ENCODE assay signal across 8 cellular contexts in the genomic region with DNA sequence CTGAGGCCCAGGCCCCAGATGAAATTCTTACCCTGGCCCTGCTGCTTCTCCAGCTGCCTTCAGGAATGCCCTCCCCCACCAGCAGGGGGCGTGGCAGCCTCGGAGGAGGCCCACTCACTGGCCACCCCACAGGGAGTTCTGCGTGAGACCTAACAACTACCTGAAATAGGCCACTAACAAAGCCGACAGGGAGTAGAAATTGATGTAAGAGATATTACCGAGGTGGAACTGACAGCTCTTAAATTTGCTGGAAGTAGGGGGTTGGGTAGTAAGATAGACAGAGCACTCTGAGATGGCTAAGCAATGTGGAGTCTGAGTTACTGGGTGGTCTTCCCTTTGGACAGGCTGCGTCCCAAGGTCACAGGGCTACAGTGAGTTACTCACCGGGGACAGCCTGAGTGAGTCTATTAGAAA.
DNase-seq lines count a peak whose midpoint lies in the region; ATAC-seq and TF ChIP-seq lines count a peak whose summit lies in the region.

No MANE protein-coding gene starts in this region.

- POLR2A ChIA-PET in A673 (lab: Charles Lee; ENCODE audit: low non-redundant PET): no interaction called here
- POLR2A ChIA-PET in HEK293T (lab: Yijun Ruan, JAX): no interaction called here
- POLR2A ChIA-PET in activated CD4-positive, alpha-beta memory T cell treated with anti-CD3 and anti-CD28 coated beads for 36 hours (lab: Charles Lee): no interaction called here

- no peak overlapping the region for H3K4me3 ChIP-seq in A673 (ENCODE audit: low read depth, low read length, poor library complexity, severe bottlenecking)
- H3K4me3 ChIP-seq in MM.1S (ENCODE audit: low read length): no peak overlapping the region
- H3K4me3 ChIP-seq in vagina: no peak overlapping the region

- H3K27ac Mint-ChIP-seq in activated CD4-positive, alpha-beta memory T cell treated with anti-CD3 and anti-CD28 coated beads for 36 hours: no peak overlapping the region
- H3K27ac Mint-ChIP-seq in stimulated activated naive B cell treated with anti-CD40 and anti-IgM and Interleukin-4, amounts not matched to agents 10 μg/mL and 1 μg/mL and 100 μg/mL, for 72 hours: no peak overlapping the region

- H3K27ac ChIP-seq in A673 (ENCODE audit: low read depth, low read length, poor library complexity, severe bottlenecking) (no peak overlapping the region), MM.1S (ENCODE audit: low read length) (no peak overlapping the region), vagina (no peak overlapping the region)

- no peaks in the 10 kb centered on the region for H3K9me3 Mint-ChIP-seq in activated CD4-positive, alpha-beta memory T cell treated with anti-CD3 and anti-CD28 coated beads for 36 hours
- no peaks in the 10 kb centered on the region for H3K9me3 Mint-ChIP-seq in stimulated activated naive B cell treated with anti-CD40 and anti-IgM and Interleukin-4, amounts not matched to agents 10 μg/mL and 1 μg/mL and 100 μg/mL, for 72 hours

- H3K9ac ChIP-seq in MM.1S (ENCODE audit: low read length): no peak overlapping the region

- no peak for TF ChIP-seq POLR2A in vagina (IDR thresholded peaks at IDR 0.05)

- TF ChIP-seq CTCF in A673 (conservative IDR thresholded peaks at IDR 0.05; ENCODE audit: low read depth, low read length) (peak; percentile 89), GM12874 (IDR thresholded peaks at IDR 0.05; ENCODE audit: insufficient read depth, low read depth, low read length) (peak; percentile 87), MM.1S (IDR thresholded peaks at IDR 0.05; ENCODE audit: low read length) (peak; percentile 99), vagina (IDR thresholded peaks at IDR 0.05) (no peak)

- ATAC-seq in stimulated activated naive B cell treated with anti-CD40 and anti-IgM and Interleukin-4, amounts not matched to agents 10 μg/mL and 1 μg/mL and 100 μg/mL, for 72 hours (replicated peaks): peak; percentile 60 to 76

- intact Hi-C loops in A673 (cut with micrococcal nuclease; ENCODE audit: unreplicated experiment) (loop anchor here (2.0 to 5.0 kb wide), 3 partner anchors 447 to 667 kb away; no protein-coding TSS in a partner anchor), vagina (cut with DNase I) (no loop called here)
- intact Hi-C loops in activated CD4-positive, alpha-beta memory T cell treated with anti-CD3 and anti-CD28 coated beads for 36 hours (cut with micrococcal nuclease): loop anchor here (1.0 to 10.0 kb wide), 3 partner anchors 448 to 669 kb away; no protein-coding TSS in a partner anchor

- H3K79me2 ChIP-seq in MM.1S (ENCODE audit: low read length): no peaks in the 10 kb centered on the region

- H3K9me2 ChIP-seq in MM.1S (replicated peaks; ENCODE audit: insufficient read depth, low read length): no peaks in the 10 kb centered on the region

- DNase-seq in A673 (ENCODE audit: low spot score) (peak; percentile 59), HEK293T (ENCODE audit: extremely low spot score) (peak; percentile 78), MM.1S (peak; percentile 70), hepatic stellate cell (ENCODE audit: low spot score) (peak; percentile 2), vagina (ENCODE audit: extremely low spot score in 2 of 2) (no peak)
- DNase-seq in activated CD4-positive, alpha-beta memory T cell treated with anti-CD3 and anti-CD28 coated beads for 36 hours: peak; percentile 58
- DNase-seq in stimulated activated naive B cell treated with anti-CD40 and anti-IgM and Interleukin-4, amounts not matched to agents 10 μg/mL and 1 μg/mL and 100 μg/mL, for 72 hours: peak; percentile 8

- H3K36me3 Mint-ChIP-seq in activated CD4-positive, alpha-beta memory T cell treated with anti-CD3 and anti-CD28 coated beads for 36 hours: no peaks in the 10 kb centered on the region
- no peaks in the 10 kb centered on the region for H3K36me3 Mint-ChIP-seq in stimulated activated naive B cell treated with anti-CD40 and anti-IgM and Interleukin-4, amounts not matched to agents 10 μg/mL and 1 μg/mL and 100 μg/mL, for 72 hours

- no peaks in the 10 kb centered on the region for H3K27me3 Mint-ChIP-seq in activated CD4-positive, alpha-beta memory T cell treated with anti-CD3 and anti-CD28 coated beads for 36 hours
- H3K27me3 Mint-ChIP-seq in stimulated activated naive B cell treated with anti-CD40 and anti-IgM and Interleukin-4, amounts not matched to agents 10 μg/mL and 1 μg/mL and 100 μg/mL, for 72 hours: no peaks in the 10 kb centered on the region

- CTCF ChIA-PET in A673 (lab: Charles Lee): interaction anchor here (0.6 to 0.8 kb wide), 2 partner anchors 8 to 270 kb away, joined by 3 read pairs; no protein-coding TSS in a partner anchor
- CTCF ChIA-PET in HEK293T (lab: Yijun Ruan, JAX): interaction anchor here (0.9 kb wide), 1 partner anchor 569 kb away, joined by 4 read pairs; no protein-coding TSS in a partner anchor
- CTCF ChIA-PET in activated CD4-positive, alpha-beta memory T cell treated with anti-CD3 and anti-CD28 coated beads for 36 hours (lab: Charles Lee): interaction anchor here (0.7 to 1.9 kb wide), 4 partner anchors 12 to 666 kb away, joined by 3 to 7 read pairs (median 4); no protein-coding TSS in a partner anchor

- no peaks in the 10 kb centered on the region for H3K9me3 ChIP-seq in A673 (ENCODE audit: low read depth, low read length, poor library complexity, severe bottlenecking)
- no peaks in the 10 kb centered on the region for H3K9me3 ChIP-seq in MM.1S (replicated peaks; ENCODE audit: insufficient read depth, low read length)
- no peaks in the 10 kb centered on the region for H3K9me3 ChIP-seq in vagina

- no peak overlapping the region for H3K4me2 ChIP-seq in MM.1S (ENCODE audit: low read depth, low read length)

- BruUV-seq in A673 (replicated peaks; lab: Mats Ljungman, UMichigan): no TSS peak

- H3K4me3 Mint-ChIP-seq in activated CD4-positive, alpha-beta memory T cell treated with anti-CD3 and anti-CD28 coated beads for 36 hours: no peak overlapping the region
- H3K4me3 Mint-ChIP-seq in stimulated activated naive B cell treated with anti-CD40 and anti-IgM and Interleukin-4, amounts not matched to agents 10 μg/mL and 1 μg/mL and 100 μg/mL, for 72 hours: no peak overlapping the region

- no peaks in the 10 kb centered on the region for H3F3A ChIP-seq in MM.1S (ENCODE audit: insufficient read depth, low read length)

- H2AFZ ChIP-seq in MM.1S (ENCODE audit: low read length): no peak overlapping the region

- H3K27me3 ChIP-seq in A673 (replicated peaks; ENCODE audit: insufficient read depth, low read depth, low read length, poor library complexity): no peaks in the 10 kb centered on the region
- H3K27me3 ChIP-seq in MM.1S (replicated peaks; ENCODE audit: insufficient read depth, low read length): no peaks in the 10 kb centered on the region
- H3K27me3 ChIP-seq in vagina: no peaks in the 10 kb centered on the region

- no peaks in the 10 kb centered on the region for H4K20me1 ChIP-seq in MM.1S (ENCODE audit: insufficient read depth, low read length)

- H3K4me1 Mint-ChIP-seq in activated CD4-positive, alpha-beta memory T cell treated with anti-CD3 and anti-CD28 coated beads for 36 hours (ENCODE audit: low read depth): no peaks in the 10 kb centered on the region
- H3K4me1 Mint-ChIP-seq in stimulated activated naive B cell treated with anti-CD40 and anti-IgM and Interleukin-4, amounts not matched to agents 10 μg/mL and 1 μg/mL and 100 μg/mL, for 72 hours: no peaks in the 10 kb centered on the region

- H3K4me1 ChIP-seq in A673 (ENCODE audit: insufficient read depth, low read length, poor library complexity, severe bottlenecking) (no peaks in the 10 kb centered on the region), MM.1S (ENCODE audit: low read length) (no peaks in the 10 kb centered on the region), vagina (peaks cover 5% of the 10 kb centered on the region)

- H3K36me3 ChIP-seq in A673 (ENCODE audit: insufficient read depth, low read length, poor library complexity, severe bottlenecking): no peaks in the 10 kb centered on the region
- no peaks in the 10 kb centered on the region for H3K36me3 ChIP-seq in MM.1S (replicated peaks; ENCODE audit: insufficient read depth, low read length)
- H3K36me3 ChIP-seq in vagina: no peaks in the 10 kb centered on the region

TF ChIP-seq in HEK293T, 16 proteins besides CTCF, POLR2A, EP300 and RAD21:
- TF ChIP-seq FOXA1 (IDR thresholded peaks at IDR 0.05) (no peak), LEF1 (IDR thresholded peaks at IDR 0.05; ENCODE audit: borderline replicate concordance) (no peak), ELF4 (IDR thresholded peaks at IDR 0.05) (no peak), ZNF384 (IDR thresholded peaks at IDR 0.05) (no peak), L3MBTL2 (conservative IDR thresholded peaks at IDR 0.05) (no peak)

Comparison
In these comparisons a context has a peak if more than half of its experiments do, and no peak if none do; other contexts are left out.
1. DNase-seq: peak in A673 (single experiment), HEK293T (single experiment), MM.1S (single experiment), activated CD4-positive, alpha-beta memory T cell treated with anti-CD3 and anti-CD28 coated beads for 36 hours (single experiment), hepatic stellate cell (single experiment) and stimulated activated naive B cell treated with anti-CD40 and anti-IgM and Interleukin-4, amounts not matched to agents 10 μg/mL and 1 μg/mL and 100 μg/mL, for 72 hours (single experiment); none in vagina (0 of 2).
2. CTCF ChIP-seq: peak in A673 (single experiment), GM12874 (single experiment) and MM.1S (single experiment); none in vagina (0 of 3).